In genomic region chr10:32323051-32323450, GRCh38 we compare ENCODE assay signal across 26 cellular contexts. TPM values are rescaled to one million over a fixed set of nuclear protein-coding genes. Genes with fewer than 3 reads are reported as not detected.
DNase-seq lines count a peak whose midpoint lies in the region; ATAC-seq and TF ChIP-seq lines count a peak whose summit lies in the region.
"Had no signal": no experiment of that assay in that cellular context is flagged by ENCODE, and none has a peak within 500 bp of the region (broad histone marks: within the 10 kb centered on the region; RNA-seq: fewer than 3 reads in every experiment).

No MANE protein-coding gene starts in this region.

- H3K9me3 ChIP-seq in CD4-positive, alpha-beta T cell (ENCODE audit: control insufficient read depth, low read length), result no peaks in the 10 kb centered on the region
- no peaks in the 10 kb centered on the region for H3K9me3 ChIP-seq in thyroid gland
- H3K9me3 ChIP-seq: Peyer's patch had no signal

- H3K27me3 Mint-ChIP-seq in CD4-positive, alpha-beta T cell, result no peaks in the 10 kb centered on the region
- H3K27me3 Mint-ChIP-seq in dendritic cell treated with granulocyte-macrophage colony-stimulating factor and Interleukin-4, amounts not matched to agents 40 ng/mL and 50 ng/mL, for 4 days, result no peaks in the 10 kb centered on the region
- H3K27me3 Mint-ChIP-seq in stimulated activated naive B cell treated with anti-CD40 and anti-IgM and Interleukin-4, amounts not matched to agents 10 μg/mL and 1 μg/mL and 100 μg/mL, for 72 hours, result no peaks in the 10 kb centered on the region

- H3K27ac Mint-ChIP-seq in CD4-positive, alpha-beta T cell, result peak overlapping the region; percentile 83
- peak overlapping the region; percentile 46 for H3K27ac Mint-ChIP-seq in dendritic cell treated with granulocyte-macrophage colony-stimulating factor and Interleukin-4, amounts not matched to agents 40 ng/mL and 50 ng/mL, for 4 days
- peak overlapping the region; percentile 39 for H3K27ac Mint-ChIP-seq in stimulated activated naive B cell treated with anti-CD40 and anti-IgM and Interleukin-4, amounts not matched to agents 10 μg/mL and 1 μg/mL and 100 μg/mL, for 72 hours

- H3K36me3 ChIP-seq in thyroid gland, result no peaks in the 10 kb centered on the region
- H3K36me3 ChIP-seq: Peyer's patch had no signal

- H3K4me3 Mint-ChIP-seq in CD4-positive, alpha-beta T cell, result no peak overlapping the region
- peak overlapping the region; percentile 32 for H3K4me3 Mint-ChIP-seq in dendritic cell treated with granulocyte-macrophage colony-stimulating factor and Interleukin-4, amounts not matched to agents 40 ng/mL and 50 ng/mL, for 4 days
- no peak overlapping the region for H3K4me3 Mint-ChIP-seq in stimulated activated naive B cell treated with anti-CD40 and anti-IgM and Interleukin-4, amounts not matched to agents 10 μg/mL and 1 μg/mL and 100 μg/mL, for 72 hours

- no peaks in the 10 kb centered on the region for H3K27me3 ChIP-seq in CD4-positive, alpha-beta T cell (ENCODE audit: control insufficient read depth, insufficient read depth, low read length)
- no peaks in the 10 kb centered on the region for H3K27me3 ChIP-seq in thyroid gland
- H3K27me3 ChIP-seq: BLaER1 treated with 17β-estradiol and CSF1 and Interleukin-3, amounts not matched to agents 10 nM and 100 nM; Peyer's patch had no signal

- no peaks in the 10 kb centered on the region for H3K9me3 Mint-ChIP-seq in CD4-positive, alpha-beta T cell
- H3K9me3 Mint-ChIP-seq in dendritic cell treated with granulocyte-macrophage colony-stimulating factor and Interleukin-4, amounts not matched to agents 40 ng/mL and 50 ng/mL, for 4 days, result no peaks in the 10 kb centered on the region
- H3K9me3 Mint-ChIP-seq in stimulated activated naive B cell treated with anti-CD40 and anti-IgM and Interleukin-4, amounts not matched to agents 10 μg/mL and 1 μg/mL and 100 μg/mL, for 72 hours, result no peaks in the 10 kb centered on the region

- DNase-seq in NOMO-1 treated with DMSO at 0.1 percent for 48 hours (lab: John Stamatoyannopoulos, UW; ENCODE audit: unreplicated experiment), result peak; percentile 5
- DNase-seq in NOMO-1 treated with dmso at 0.1 percent for 144 hours (lab: John Stamatoyannopoulos, UW; ENCODE audit: unreplicated experiment), result no peak
- no peak for DNase-seq in CD4-positive, alpha-beta T cell
- no peak for DNase-seq in stimulated activated naive B cell treated with anti-CD40 and anti-IgM and Interleukin-4, amounts not matched to agents 10 μg/mL and 1 μg/mL and 100 μg/mL, for 72 hours
- DNase-seq in thyroid gland, result no peak
- no peak for DNase-seq in NCI-H82 (lab: John Stamatoyannopoulos, UW)
- DNase-seq: 8988T, DMS153, DND-41, GM23248, H7, NCI-H1105 treated with DMSO at 0.1 percent for 48 hours, NCI-H146, NCI-H1930, NCI-H2107, NCI-H446, NCI-H524 treated with DMSO at 0.1 percent for 48 hours, OCI-M1, Peyer's patch, SIG-M5, SW 1271 had no signal

- H3K4me3 ChIP-seq in thyroid gland (replicated peaks in 1 of 3), result no peak overlapping the region
- H3K4me3 ChIP-seq: BLaER1 treated with 17β-estradiol and CSF1 and Interleukin-3, amounts not matched to agents 10 nM and 100 nM; GM23248; Peyer's patch; SK-N-MC had no signal

- TF ChIP-seq POLR2A in thyroid gland (IDR thresholded peaks at IDR 0.05), result no peak

- CTCF ChIA-PET in CD4-positive, alpha-beta T cell (lab: Charles Lee), result interaction anchor here (1.8 to 2.7 kb wide), 2 partner anchors 13 to 23 kb away, joined by 6 to 14 read pairs; no protein-coding TSS in a partner anchor

- no peak for TF ChIP-seq CTCF in CD4-positive, alpha-beta T cell (IDR thresholded peaks at IDR 0.05)
- no peak for TF ChIP-seq CTCF in thyroid gland (IDR thresholded peaks at IDR 0.05)

- 81 to 87% methylated on average over 2 of the region's 2 CpGs for WGBS in thyroid gland, 2 donors

- peaks cover 19 to 29% of the 10 kb centered on the region in 2 donors for H3K4me1 ChIP-seq in thyroid gland

- POLR2A ChIA-PET in CD4-positive, alpha-beta T cell (lab: Charles Lee), result interaction anchor here (1.4 to 1.6 kb wide), 2 partner anchors 9 to 56 kb away, joined by 4 to 5 read pairs; no protein-coding TSS in a partner anchor

- H3K36me3 Mint-ChIP-seq in CD4-positive, alpha-beta T cell (ENCODE audit: low read depth), result peaks cover 55% of the 10 kb centered on the region
- H3K36me3 Mint-ChIP-seq in dendritic cell treated with granulocyte-macrophage colony-stimulating factor and Interleukin-4, amounts not matched to agents 40 ng/mL and 50 ng/mL, for 4 days (ENCODE audit: low read depth), result peaks cover 16% of the 10 kb centered on the region
- peaks cover 24 to 36% of the 10 kb centered on the region in 2 donors for H3K36me3 Mint-ChIP-seq in stimulated activated naive B cell treated with anti-CD40 and anti-IgM and Interleukin-4, amounts not matched to agents 10 μg/mL and 1 μg/mL and 100 μg/mL, for 72 hours

- no peak overlapping the region for H3K27ac ChIP-seq in CD4-positive, alpha-beta T cell (ENCODE audit: low read depth, low read length)
- H3K27ac ChIP-seq in thyroid gland, result no peak overlapping the region
- H3K27ac ChIP-seq: GM23248, HL-60, Peyer's patch, SK-N-MC had no signal

- H3K4me1 Mint-ChIP-seq in CD4-positive, alpha-beta T cell (ENCODE audit: low read depth), result peaks cover 85% of the 10 kb centered on the region
- peaks cover 77% of the 10 kb centered on the region for H3K4me1 Mint-ChIP-seq in dendritic cell treated with granulocyte-macrophage colony-stimulating factor and Interleukin-4, amounts not matched to agents 40 ng/mL and 50 ng/mL, for 4 days (ENCODE audit: low read depth)
- peaks cover 41 to 82% of the 10 kb centered on the region in 2 donors for H3K4me1 Mint-ChIP-seq in stimulated activated naive B cell treated with anti-CD40 and anti-IgM and Interleukin-4, amounts not matched to agents 10 μg/mL and 1 μg/mL and 100 μg/mL, for 72 hours

- ATAC-seq in CD4-positive, alpha-beta T cell (ENCODE audit: poor library complexity), result no peak
- no peak for ATAC-seq in stimulated activated naive B cell treated with anti-CD40 and anti-IgM and Interleukin-4, amounts not matched to agents 10 μg/mL and 1 μg/mL and 100 μg/mL, for 72 hours (replicated peaks)
- ATAC-seq in GM21529 (IDR thresholded peaks at IDR 0.05; ENCODE audit: unreplicated experiment), result no peak

- intact Hi-C loops in CD4-positive, alpha-beta T cell (cut with DNase I, micrococcal nuclease), result no loop called here
- intact Hi-C loops in dendritic cell treated with granulocyte-macrophage colony-stimulating factor and Interleukin-4, amounts not matched to agents 40 ng/mL and 50 ng/mL, for 4 days (cut with micrococcal nuclease), result no loop called here
- intact Hi-C loops in thyroid gland (cut with DNase I), result no loop called here

RNA-seq across cellular contexts. Expression of gene EPC1, which starts 23.9 kb away (rescaled TPM):
- 100 to 1,000 TPM; 173 to 181 TPM for total RNA-seq in CD4-positive, alpha-beta T cell
- total RNA-seq in thyroid gland, result 10 to 100 TPM; 60.0 to 83.4 (median 69.0) TPM
